Comparison of ENCODE assay signal across 22 cellular contexts in the genomic region with DNA sequence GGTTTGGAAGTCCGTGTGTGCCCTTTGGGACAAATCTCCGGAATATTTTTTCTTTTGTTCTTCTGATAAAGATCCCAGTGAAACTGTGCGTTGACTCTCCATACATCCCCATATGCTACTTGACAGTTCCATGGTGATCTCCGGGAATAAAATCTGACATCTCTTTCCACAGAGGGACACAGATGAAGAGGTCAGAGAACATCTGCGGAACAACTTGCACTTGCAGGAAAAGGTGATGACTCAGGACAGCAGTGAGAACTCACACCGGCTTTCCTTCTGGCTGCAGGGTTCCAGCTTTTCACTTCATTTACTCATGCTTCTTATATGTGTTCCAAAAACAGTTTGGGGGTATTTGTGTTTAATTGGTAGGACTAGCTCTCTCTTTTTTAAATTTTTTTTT.
DNase-seq lines count a peak whose midpoint lies in the region; ATAC-seq and TF ChIP-seq lines count a peak whose summit lies in the region.
"Had no signal": no experiment of that assay in that cellular context is flagged by ENCODE, and none has a peak within 500 bp of the region (broad histone marks: within the 10 kb centered on the region; RNA-seq: fewer than 3 reads in every experiment).

No MANE protein-coding gene starts in this region.

- H3K9me3 Mint-ChIP-seq in WTC11 = peaks cover 4% of the 10 kb centered on the region
- peaks cover 2% of the 10 kb centered on the region for H3K9me3 Mint-ChIP-seq in glutamatergic neuron (ENCODE audit: unreplicated experiment)

- no peak overlapping the region for H3K4me3 Mint-ChIP-seq in WTC11
- H3K4me3 Mint-ChIP-seq in glutamatergic neuron (ENCODE audit: unreplicated experiment) = no peak overlapping the region
- H3K4me3 Mint-ChIP-seq: CD14-positive monocyte; CD4-positive, alpha-beta memory T cell; CD4-positive, CD25-positive, alpha-beta regulatory T cell; CD8-positive, alpha-beta memory T cell had no signal

- DNase-seq in WTC11 (ENCODE audit: low spot score) = no peak
- DNase-seq in dermis microvascular lymphatic vessel endothelial cell (ENCODE audit: low read depth in 2 of 2) = peak; percentile 16 to 63
- DNase-seq in glutamatergic neuron = no peak
- no peak for DNase-seq in SW 1271 (lab: John Stamatoyannopoulos, UW)
- no peak for DNase-seq in HCEC 1CT
- no peak for DNase-seq in gastrocnemius medialis
- DNase-seq: 8988T; ACHN; BE2C; C1 segment of cervical spinal cord; CD4-positive, alpha-beta memory T cell; CD4-positive, CD25-positive, alpha-beta regulatory T cell; CD8-positive, alpha-beta memory T cell; COR-L47; DMS 273 treated with DMSO at 0.1 percent for 48 hours; DMS153; DMS53; DMS79 treated with DMSO at 0.1 percent for 48 hours; GF-D8 had no signal

- H3K27me3 Mint-ChIP-seq in WTC11 (ENCODE audit: low read depth) (no peaks in the 10 kb centered on the region), glutamatergic neuron (ENCODE audit: unreplicated experiment) (peaks cover 4% of the 10 kb centered on the region)
- H3K27me3 Mint-ChIP-seq: CD4-positive, CD25-positive, alpha-beta regulatory T cell had no signal

- H3K36me3 Mint-ChIP-seq in WTC11 = no peaks in the 10 kb centered on the region
- H3K36me3 Mint-ChIP-seq in glutamatergic neuron (ENCODE audit: unreplicated experiment) = peaks cover 5% of the 10 kb centered on the region
- H3K36me3 Mint-ChIP-seq: CD14-positive monocyte; CD4-positive, alpha-beta memory T cell; CD4-positive, CD25-positive, alpha-beta regulatory T cell; CD8-positive, alpha-beta memory T cell had no signal

- no peak for TF ChIP-seq POLR2A in gastrocnemius medialis (IDR thresholded peaks at IDR 0.05)

- no peaks in the 10 kb centered on the region for H3K36me3 ChIP-seq in gastrocnemius medialis
- H3K36me3 ChIP-seq: BE2C, BLaER1 had no signal

- no peak overlapping the region for H3K4me3 ChIP-seq in gastrocnemius medialis
- H3K4me3 ChIP-seq: BLaER1 had no signal

- H3K27me3 ChIP-seq in gastrocnemius medialis = no peaks in the 10 kb centered on the region
- H3K27me3 ChIP-seq: BE2C, BLaER1 had no signal

- H3K27ac Mint-ChIP-seq in WTC11 (peak overlapping the region; percentile 49; the same call in 1 of the 2 replicates), glutamatergic neuron (ENCODE audit: unreplicated experiment) (peak overlapping the region; percentile 85)
- H3K27ac Mint-ChIP-seq: CD4-positive, alpha-beta memory T cell; CD4-positive, CD25-positive, alpha-beta regulatory T cell; CD8-positive, alpha-beta memory T cell had no signal

- H3K4me1 Mint-ChIP-seq in WTC11 (no peaks in the 10 kb centered on the region), glutamatergic neuron (ENCODE audit: low read depth, unreplicated experiment) (peaks cover 10% of the 10 kb centered on the region)
- H3K4me1 Mint-ChIP-seq: CD14-positive monocyte; CD4-positive, alpha-beta memory T cell; CD4-positive, CD25-positive, alpha-beta regulatory T cell; CD8-positive, alpha-beta memory T cell had no signal

- no peaks in the 10 kb centered on the region for H3K9me3 ChIP-seq in gastrocnemius medialis
- H3K9me3 ChIP-seq: BE2C, BLaER1 had no signal

- in situ Hi-C loops in gastrocnemius medialis (cut with MboI; ENCODE audit: low sequenced_read_pairs in 4 of 4) = no loop called here

- TF ChIP-seq CTCF in WTC11 (IDR thresholded peaks at IDR 0.05) (no peak), glutamatergic neuron (IDR thresholded peaks at IDR 0.05; ENCODE audit: partially characterized antibody, unreplicated experiment) (no peak), gastrocnemius medialis (IDR thresholded peaks at IDR 0.05 in 4 of 5, conservative IDR thresholded peaks at IDR 0.05 in 1 of 5) (no peak)

- POLR2A ChIA-PET in WTC11 (lab: Charles Lee) = no interaction called here

- ATAC-seq in WTC11 (no peak), gastrocnemius medialis (no peak), GM21723 (IDR thresholded peaks at IDR 0.05; ENCODE audit: unreplicated experiment) (no peak)

- intact Hi-C loops in gastrocnemius medialis (cut with DNase I; ENCODE audit: low total_unique reads) = no loop called here

- CTCF ChIA-PET in WTC11 (lab: Charles Lee) = interaction anchor here (1.1 kb wide), 1 partner anchor 153 kb away, joined by 4 read pairs; no protein-coding TSS in a partner anchor

- no peaks in the 10 kb centered on the region for H3K4me1 ChIP-seq in gastrocnemius medialis
- H3K4me1 ChIP-seq: BE2C, BLaER1 had no signal

- no peak overlapping the region for H3K27ac ChIP-seq in gastrocnemius medialis
- H3K27ac ChIP-seq: BLaER1 had no signal

TF ChIP-seq in WTC11, 78 proteins besides CTCF, POLR2A, EP300 and RAD21:
- TF ChIP-seq ZNF121 (CRISPR knock-in tag; IDR thresholded peaks at IDR 0.05) (no peak), FOXP1 (CRISPR knock-in tag; IDR thresholded peaks at IDR 0.05; ENCODE audit: borderline replicate concordance) (no peak), GRHL2 (CRISPR knock-in tag; IDR thresholded peaks at IDR 0.05; ENCODE audit: insufficient replicate concordance, severe bottlenecking) (no peak), NR1H2 (CRISPR knock-in tag; IDR thresholded peaks at IDR 0.05) (no peak), MXD4 (CRISPR knock-in tag; IDR thresholded peaks at IDR 0.05; ENCODE audit: borderline replicate concordance) (no peak), NR2C2 (CRISPR knock-in tag; IDR thresholded peaks at IDR 0.05) (no peak), ZNF671 (CRISPR knock-in tag; IDR thresholded peaks at IDR 0.05) (no peak), NFE2L1 (CRISPR knock-in tag; IDR thresholded peaks at IDR 0.05) (no peak), MYBL2 (CRISPR knock-in tag; IDR thresholded peaks at IDR 0.05) (no peak), NFYB (CRISPR knock-in tag; conservative IDR thresholded peaks at IDR 0.05; ENCODE audit: low read depth) (no peak), CREM (CRISPR knock-in tag; IDR thresholded peaks at IDR 0.05) (no peak), JUN (CRISPR knock-in tag; IDR thresholded peaks at IDR 0.05) (no peak), GABPB1 (CRISPR knock-in tag; IDR thresholded peaks at IDR 0.05) (no peak)
- TF ChIP-seq, protein P1, sequence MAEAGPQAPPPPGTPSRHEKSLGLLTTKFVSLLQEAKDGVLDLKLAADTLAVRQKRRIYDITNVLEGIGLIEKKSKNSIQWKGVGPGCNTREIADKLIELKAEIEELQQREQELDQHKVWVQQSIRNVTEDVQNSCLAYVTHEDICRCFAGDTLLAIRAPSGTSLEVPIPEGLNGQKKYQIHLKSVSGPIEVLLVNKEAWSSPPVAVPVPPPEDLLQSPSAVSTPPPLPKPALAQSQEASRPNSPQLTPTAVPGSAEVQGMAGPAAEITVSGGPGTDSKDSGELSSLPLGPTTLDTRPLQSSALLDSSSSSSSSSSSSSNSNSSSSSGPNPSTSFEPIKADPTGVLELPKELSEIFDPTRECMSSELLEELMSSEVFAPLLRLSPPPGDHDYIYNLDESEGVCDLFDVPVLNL (CRISPR knock-in tag; IDR thresholded peaks at IDR 0.05; ENCODE audit: borderline replicate concordance, low read depth) = no peak
- TF ChIP-seq, protein P2, sequence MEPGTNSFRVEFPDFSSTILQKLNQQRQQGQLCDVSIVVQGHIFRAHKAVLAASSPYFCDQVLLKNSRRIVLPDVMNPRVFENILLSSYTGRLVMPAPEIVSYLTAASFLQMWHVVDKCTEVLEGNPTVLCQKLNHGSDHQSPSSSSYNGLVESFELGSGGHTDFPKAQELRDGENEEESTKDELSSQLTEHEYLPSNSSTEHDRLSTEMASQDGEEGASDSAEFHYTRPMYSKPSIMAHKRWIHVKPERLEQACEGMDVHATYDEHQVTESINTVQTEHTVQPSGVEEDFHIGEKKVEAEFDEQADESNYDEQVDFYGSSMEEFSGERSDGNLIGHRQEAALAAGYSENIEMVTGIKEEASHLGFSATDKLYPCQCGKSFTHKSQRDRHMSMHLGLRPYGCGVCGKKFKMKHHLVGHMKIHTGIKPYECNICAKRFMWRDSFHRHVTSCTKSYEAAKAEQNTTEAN (CRISPR knock-in tag; IDR thresholded peaks at IDR 0.05) = no peak
- TF ChIP-seq, protein P3, sequence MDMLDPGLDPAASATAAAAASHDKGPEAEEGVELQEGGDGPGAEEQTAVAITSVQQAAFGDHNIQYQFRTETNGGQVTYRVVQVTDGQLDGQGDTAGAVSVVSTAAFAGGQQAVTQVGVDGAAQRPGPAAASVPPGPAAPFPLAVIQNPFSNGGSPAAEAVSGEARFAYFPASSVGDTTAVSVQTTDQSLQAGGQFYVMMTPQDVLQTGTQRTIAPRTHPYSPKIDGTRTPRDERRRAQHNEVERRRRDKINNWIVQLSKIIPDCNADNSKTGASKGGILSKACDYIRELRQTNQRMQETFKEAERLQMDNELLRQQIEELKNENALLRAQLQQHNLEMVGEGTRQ (CRISPR knock-in tag; IDR thresholded peaks at IDR 0.05) = no peak

Comparison
In these comparisons a context has a peak if more than half of its experiments do, and no peak if none do; other contexts are left out.
1. DNase-seq: peak in dermis microvascular lymphatic vessel endothelial cell (2 of 2); none in WTC11 (single experiment), glutamatergic neuron (single experiment), SW 1271 (0 of 2), HCEC 1CT (single experiment) and gastrocnemius medialis (0 of 2).